Comparison of ENCODE assay signal across 1 cellular context in the genomic region with DNA sequence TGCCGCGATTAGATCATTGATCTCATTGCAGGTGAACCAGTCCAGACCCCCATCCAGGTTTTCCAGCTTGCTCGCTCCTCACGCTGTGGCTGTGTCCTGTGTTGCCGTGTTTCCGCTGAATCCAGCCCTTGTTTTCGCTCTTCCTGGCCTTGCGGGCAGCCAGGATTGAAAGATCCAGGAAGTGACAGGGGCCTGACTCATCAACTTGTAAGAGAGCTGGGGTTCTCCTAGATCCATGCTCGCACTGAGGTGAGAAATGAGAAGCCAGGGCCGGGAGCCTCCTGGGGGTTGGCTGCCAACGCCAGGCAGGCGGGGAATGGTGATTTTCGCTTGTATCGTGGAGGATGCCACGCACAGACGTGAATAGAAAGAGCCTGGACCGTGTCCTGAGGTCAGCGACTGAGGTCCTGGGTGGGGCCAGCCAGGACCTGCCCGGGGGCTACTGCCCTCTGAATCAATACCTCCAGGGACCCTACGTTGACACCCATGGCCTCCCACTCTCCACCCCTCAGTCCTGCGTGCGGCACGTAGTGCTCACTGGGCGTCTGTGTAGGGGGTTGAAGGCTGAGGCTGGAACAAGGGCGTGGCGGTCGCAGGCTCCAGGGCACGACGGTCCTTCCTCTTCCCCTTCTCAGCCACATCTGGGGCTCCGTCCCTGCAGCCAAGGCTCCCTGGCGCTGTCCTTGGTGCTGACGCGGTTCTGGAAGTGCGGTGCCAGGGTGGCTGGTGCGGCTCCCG.
TF ChIP-seq lines count a peak whose summit lies in the region.

No MANE protein-coding gene starts in this region.

TF ChIP-seq in HepG2, 621 proteins besides CTCF, POLR2A, EP300 and RAD21 (continued from another document and continues in another):
- TF ChIP-seq, protein P1, sequence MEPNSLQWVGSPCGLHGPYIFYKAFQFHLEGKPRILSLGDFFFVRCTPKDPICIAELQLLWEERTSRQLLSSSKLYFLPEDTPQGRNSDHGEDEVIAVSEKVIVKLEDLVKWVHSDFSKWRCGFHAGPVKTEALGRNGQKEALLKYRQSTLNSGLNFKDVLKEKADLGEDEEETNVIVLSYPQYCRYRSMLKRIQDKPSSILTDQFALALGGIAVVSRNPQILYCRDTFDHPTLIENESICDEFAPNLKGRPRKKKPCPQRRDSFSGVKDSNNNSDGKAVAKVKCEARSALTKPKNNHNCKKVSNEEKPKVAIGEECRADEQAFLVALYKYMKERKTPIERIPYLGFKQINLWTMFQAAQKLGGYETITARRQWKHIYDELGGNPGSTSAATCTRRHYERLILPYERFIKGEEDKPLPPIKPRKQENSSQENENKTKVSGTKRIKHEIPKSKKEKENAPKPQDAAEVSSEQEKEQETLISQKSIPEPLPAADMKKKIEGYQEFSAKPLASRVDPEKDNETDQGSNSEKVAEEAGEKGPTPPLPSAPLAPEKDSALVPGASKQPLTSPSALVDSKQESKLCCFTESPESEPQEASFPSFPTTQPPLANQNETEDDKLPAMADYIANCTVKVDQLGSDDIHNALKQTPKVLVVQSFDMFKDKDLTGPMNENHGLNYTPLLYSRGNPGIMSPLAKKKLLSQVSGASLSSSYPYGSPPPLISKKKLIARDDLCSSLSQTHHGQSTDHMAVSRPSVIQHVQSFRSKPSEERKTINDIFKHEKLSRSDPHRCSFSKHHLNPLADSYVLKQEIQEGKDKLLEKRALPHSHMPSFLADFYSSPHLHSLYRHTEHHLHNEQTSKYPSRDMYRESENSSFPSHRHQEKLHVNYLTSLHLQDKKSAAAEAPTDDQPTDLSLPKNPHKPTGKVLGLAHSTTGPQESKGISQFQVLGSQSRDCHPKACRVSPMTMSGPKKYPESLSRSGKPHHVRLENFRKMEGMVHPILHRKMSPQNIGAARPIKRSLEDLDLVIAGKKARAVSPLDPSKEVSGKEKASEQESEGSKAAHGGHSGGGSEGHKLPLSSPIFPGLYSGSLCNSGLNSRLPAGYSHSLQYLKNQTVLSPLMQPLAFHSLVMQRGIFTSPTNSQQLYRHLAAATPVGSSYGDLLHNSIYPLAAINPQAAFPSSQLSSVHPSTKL (CRISPR knock-in tag; IDR thresholded peaks at IDR 0.05) = peak; percentile 78
- TF ChIP-seq ZNF24 (IDR thresholded peaks at IDR 0.05) = peak; percentile 81
- TF ChIP-seq PCBP1 (IDR thresholded peaks at IDR 0.05; ENCODE audit: borderline replicate concordance, low read depth, low read length) = no peak
- TF ChIP-seq ARNT (IDR thresholded peaks at IDR 0.05) = no peak
- peak; percentile 59; the same call in 1 of the 2 replicates for TF ChIP-seq XBP1 (CRISPR knock-in tag; IDR thresholded peaks at IDR 0.05)
- no peak for TF ChIP-seq MBD4 (IDR thresholded peaks at IDR 0.05; ENCODE audit: borderline replicate concordance, low read length)
- TF ChIP-seq ZNF33B (CRISPR knock-in tag; IDR thresholded peaks at IDR 0.05) = no peak; the same call in none of the 2 replicates
- TF ChIP-seq, protein P2, sequence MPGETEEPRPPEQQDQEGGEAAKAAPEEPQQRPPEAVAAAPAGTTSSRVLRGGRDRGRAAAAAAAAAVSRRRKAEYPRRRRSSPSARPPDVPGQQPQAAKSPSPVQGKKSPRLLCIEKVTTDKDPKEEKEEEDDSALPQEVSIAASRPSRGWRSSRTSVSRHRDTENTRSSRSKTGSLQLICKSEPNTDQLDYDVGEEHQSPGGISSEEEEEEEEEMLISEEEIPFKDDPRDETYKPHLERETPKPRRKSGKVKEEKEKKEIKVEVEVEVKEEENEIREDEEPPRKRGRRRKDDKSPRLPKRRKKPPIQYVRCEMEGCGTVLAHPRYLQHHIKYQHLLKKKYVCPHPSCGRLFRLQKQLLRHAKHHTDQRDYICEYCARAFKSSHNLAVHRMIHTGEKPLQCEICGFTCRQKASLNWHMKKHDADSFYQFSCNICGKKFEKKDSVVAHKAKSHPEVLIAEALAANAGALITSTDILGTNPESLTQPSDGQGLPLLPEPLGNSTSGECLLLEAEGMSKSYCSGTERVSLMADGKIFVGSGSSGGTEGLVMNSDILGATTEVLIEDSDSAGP (CRISPR knock-in tag; IDR thresholded peaks at IDR 0.05; ENCODE audit: borderline replicate concordance) = peak; percentile 76
- TF ChIP-seq PRMT3 (CRISPR knock-in tag; IDR thresholded peaks at IDR 0.05; ENCODE audit: borderline replicate concordance, low read depth) = peak; percentile 91
- no peak for TF ChIP-seq AGO1 (IDR thresholded peaks at IDR 0.05; ENCODE audit: low read depth, low read length, poor library complexity, severe bottlenecking)
- TF ChIP-seq, protein P3, sequence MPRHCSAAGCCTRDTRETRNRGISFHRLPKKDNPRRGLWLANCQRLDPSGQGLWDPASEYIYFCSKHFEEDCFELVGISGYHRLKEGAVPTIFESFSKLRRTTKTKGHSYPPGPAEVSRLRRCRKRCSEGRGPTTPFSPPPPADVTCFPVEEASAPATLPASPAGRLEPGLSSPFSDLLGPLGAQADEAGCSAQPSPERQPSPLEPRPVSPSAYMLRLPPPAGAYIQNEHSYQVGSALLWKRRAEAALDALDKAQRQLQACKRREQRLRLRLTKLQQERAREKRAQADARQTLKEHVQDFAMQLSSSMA (CRISPR knock-in tag; IDR thresholded peaks at IDR 0.05) = peak; percentile 75; the same call in 1 of the 2 replicates
- 0 out of 2 replicates have a peak, but pooled peaks have one; percentile 35 for TF ChIP-seq GTF3A (CRISPR knock-in tag; conservative IDR thresholded peaks at IDR 0.05)
- TF ChIP-seq ZNF879 (CRISPR knock-in tag; IDR thresholded peaks at IDR 0.05) = peak; percentile 87
- TF ChIP-seq, protein P4, sequence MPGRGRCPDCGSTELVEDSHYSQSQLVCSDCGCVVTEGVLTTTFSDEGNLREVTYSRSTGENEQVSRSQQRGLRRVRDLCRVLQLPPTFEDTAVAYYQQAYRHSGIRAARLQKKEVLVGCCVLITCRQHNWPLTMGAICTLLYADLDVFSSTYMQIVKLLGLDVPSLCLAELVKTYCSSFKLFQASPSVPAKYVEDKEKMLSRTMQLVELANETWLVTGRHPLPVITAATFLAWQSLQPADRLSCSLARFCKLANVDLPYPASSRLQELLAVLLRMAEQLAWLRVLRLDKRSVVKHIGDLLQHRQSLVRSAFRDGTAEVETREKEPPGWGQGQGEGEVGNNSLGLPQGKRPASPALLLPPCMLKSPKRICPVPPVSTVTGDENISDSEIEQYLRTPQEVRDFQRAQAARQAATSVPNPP (CRISPR knock-in tag; IDR thresholded peaks at IDR 0.05) = peak; percentile 71
- TF ChIP-seq, protein P5, sequence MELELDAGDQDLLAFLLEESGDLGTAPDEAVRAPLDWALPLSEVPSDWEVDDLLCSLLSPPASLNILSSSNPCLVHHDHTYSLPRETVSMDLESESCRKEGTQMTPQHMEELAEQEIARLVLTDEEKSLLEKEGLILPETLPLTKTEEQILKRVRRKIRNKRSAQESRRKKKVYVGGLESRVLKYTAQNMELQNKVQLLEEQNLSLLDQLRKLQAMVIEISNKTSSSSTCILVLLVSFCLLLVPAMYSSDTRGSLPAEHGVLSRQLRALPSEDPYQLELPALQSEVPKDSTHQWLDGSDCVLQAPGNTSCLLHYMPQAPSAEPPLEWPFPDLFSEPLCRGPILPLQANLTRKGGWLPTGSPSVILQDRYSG (CRISPR knock-in tag; IDR thresholded peaks at IDR 0.05) = peak; percentile 96
- TF ChIP-seq, protein P6, sequence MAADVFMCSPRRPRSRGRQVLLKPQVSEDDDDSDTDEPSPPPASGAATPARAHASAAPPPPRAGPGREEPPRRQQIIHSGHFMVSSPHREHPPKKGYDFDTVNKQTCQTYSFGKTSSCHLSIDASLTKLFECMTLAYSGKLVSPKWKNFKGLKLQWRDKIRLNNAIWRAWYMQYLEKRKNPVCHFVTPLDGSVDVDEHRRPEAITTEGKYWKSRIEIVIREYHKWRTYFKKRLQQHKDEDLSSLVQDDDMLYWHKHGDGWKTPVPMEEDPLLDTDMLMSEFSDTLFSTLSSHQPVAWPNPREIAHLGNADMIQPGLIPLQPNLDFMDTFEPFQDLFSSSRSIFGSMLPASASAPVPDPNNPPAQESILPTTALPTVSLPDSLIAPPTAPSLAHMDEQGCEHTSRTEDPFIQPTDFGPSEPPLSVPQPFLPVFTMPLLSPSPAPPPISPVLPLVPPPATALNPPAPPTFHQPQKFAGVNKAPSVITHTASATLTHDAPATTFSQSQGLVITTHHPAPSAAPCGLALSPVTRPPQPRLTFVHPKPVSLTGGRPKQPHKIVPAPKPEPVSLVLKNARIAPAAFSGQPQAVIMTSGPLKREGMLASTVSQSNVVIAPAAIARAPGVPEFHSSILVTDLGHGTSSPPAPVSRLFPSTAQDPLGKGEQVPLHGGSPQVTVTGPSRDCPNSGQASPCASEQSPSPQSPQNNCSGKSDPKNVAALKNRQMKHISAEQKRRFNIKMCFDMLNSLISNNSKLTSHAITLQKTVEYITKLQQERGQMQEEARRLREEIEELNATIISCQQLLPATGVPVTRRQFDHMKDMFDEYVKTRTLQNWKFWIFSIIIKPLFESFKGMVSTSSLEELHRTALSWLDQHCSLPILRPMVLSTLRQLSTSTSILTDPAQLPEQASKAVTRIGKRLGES (CRISPR knock-in tag; IDR thresholded peaks at IDR 0.05; ENCODE audit: borderline replicate concordance) = peak; percentile 93
- 0 out of 2 replicates have a peak, but pooled peaks have one; percentile 37 for TF ChIP-seq HHEX (CRISPR knock-in tag; IDR thresholded peaks at IDR 0.05)
- TF ChIP-seq SP140L (CRISPR knock-in tag; IDR thresholded peaks at IDR 0.05; ENCODE audit: borderline replicate concordance) = peak; percentile 93
- TF ChIP-seq ZNF253 (CRISPR knock-in tag; IDR thresholded peaks at IDR 0.05; ENCODE audit: borderline replicate concordance) = peak; percentile 77; the same call in 1 of the 2 replicates
- TF ChIP-seq KLF13 (CRISPR knock-in tag; IDR thresholded peaks at IDR 0.05) = no peak; the same call in 1 of the 2 replicates
- no peak for TF ChIP-seq ZFP62 (CRISPR knock-in tag; IDR thresholded peaks at IDR 0.05)
- peak; percentile 97 for TF ChIP-seq JARID2 (CRISPR knock-in tag; IDR thresholded peaks at IDR 0.05; ENCODE audit: insufficient replicate concordance)
- peak; percentile 95 for TF ChIP-seq ELF3 (CRISPR knock-in tag; IDR thresholded peaks at IDR 0.05)
- TF ChIP-seq, protein P7, sequence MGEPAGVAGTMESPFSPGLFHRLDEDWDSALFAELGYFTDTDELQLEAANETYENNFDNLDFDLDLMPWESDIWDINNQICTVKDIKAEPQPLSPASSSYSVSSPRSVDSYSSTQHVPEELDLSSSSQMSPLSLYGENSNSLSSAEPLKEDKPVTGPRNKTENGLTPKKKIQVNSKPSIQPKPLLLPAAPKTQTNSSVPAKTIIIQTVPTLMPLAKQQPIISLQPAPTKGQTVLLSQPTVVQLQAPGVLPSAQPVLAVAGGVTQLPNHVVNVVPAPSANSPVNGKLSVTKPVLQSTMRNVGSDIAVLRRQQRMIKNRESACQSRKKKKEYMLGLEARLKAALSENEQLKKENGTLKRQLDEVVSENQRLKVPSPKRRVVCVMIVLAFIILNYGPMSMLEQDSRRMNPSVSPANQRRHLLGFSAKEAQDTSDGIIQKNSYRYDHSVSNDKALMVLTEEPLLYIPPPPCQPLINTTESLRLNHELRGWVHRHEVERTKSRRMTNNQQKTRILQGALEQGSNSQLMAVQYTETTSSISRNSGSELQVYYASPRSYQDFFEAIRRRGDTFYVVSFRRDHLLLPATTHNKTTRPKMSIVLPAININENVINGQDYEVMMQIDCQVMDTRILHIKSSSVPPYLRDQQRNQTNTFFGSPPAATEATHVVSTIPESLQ (CRISPR knock-in tag; conservative IDR thresholded peaks at IDR 0.05) = peak; percentile 62; the same call in 1 of the 2 replicates
- TF ChIP-seq ZNF747 (CRISPR knock-in tag; IDR thresholded peaks at IDR 0.05; ENCODE audit: borderline replicate concordance) = peak; percentile 60; the same call in 1 of the 2 replicates
- TF ChIP-seq, protein P8, sequence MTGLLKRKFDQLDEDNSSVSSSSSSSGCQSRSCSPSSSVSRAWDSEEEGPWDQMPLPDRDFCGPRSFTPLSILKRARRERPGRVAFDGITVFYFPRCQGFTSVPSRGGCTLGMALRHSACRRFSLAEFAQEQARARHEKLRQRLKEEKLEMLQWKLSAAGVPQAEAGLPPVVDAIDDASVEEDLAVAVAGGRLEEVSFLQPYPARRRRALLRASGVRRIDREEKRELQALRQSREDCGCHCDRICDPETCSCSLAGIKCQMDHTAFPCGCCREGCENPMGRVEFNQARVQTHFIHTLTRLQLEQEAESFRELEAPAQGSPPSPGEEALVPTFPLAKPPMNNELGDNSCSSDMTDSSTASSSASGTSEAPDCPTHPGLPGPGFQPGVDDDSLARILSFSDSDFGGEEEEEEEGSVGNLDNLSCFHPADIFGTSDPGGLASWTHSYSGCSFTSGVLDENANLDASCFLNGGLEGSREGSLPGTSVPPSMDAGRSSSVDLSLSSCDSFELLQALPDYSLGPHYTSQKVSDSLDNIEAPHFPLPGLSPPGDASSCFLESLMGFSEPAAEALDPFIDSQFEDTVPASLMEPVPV (CRISPR knock-in tag; IDR thresholded peaks at IDR 0.05) = peak; percentile 91
- TF ChIP-seq ZBTB20 (CRISPR knock-in tag; IDR thresholded peaks at IDR 0.05; ENCODE audit: borderline replicate concordance, low read depth) = peak; percentile 92; the same call in 1 of the 2 replicates
- TF ChIP-seq, protein P9, sequence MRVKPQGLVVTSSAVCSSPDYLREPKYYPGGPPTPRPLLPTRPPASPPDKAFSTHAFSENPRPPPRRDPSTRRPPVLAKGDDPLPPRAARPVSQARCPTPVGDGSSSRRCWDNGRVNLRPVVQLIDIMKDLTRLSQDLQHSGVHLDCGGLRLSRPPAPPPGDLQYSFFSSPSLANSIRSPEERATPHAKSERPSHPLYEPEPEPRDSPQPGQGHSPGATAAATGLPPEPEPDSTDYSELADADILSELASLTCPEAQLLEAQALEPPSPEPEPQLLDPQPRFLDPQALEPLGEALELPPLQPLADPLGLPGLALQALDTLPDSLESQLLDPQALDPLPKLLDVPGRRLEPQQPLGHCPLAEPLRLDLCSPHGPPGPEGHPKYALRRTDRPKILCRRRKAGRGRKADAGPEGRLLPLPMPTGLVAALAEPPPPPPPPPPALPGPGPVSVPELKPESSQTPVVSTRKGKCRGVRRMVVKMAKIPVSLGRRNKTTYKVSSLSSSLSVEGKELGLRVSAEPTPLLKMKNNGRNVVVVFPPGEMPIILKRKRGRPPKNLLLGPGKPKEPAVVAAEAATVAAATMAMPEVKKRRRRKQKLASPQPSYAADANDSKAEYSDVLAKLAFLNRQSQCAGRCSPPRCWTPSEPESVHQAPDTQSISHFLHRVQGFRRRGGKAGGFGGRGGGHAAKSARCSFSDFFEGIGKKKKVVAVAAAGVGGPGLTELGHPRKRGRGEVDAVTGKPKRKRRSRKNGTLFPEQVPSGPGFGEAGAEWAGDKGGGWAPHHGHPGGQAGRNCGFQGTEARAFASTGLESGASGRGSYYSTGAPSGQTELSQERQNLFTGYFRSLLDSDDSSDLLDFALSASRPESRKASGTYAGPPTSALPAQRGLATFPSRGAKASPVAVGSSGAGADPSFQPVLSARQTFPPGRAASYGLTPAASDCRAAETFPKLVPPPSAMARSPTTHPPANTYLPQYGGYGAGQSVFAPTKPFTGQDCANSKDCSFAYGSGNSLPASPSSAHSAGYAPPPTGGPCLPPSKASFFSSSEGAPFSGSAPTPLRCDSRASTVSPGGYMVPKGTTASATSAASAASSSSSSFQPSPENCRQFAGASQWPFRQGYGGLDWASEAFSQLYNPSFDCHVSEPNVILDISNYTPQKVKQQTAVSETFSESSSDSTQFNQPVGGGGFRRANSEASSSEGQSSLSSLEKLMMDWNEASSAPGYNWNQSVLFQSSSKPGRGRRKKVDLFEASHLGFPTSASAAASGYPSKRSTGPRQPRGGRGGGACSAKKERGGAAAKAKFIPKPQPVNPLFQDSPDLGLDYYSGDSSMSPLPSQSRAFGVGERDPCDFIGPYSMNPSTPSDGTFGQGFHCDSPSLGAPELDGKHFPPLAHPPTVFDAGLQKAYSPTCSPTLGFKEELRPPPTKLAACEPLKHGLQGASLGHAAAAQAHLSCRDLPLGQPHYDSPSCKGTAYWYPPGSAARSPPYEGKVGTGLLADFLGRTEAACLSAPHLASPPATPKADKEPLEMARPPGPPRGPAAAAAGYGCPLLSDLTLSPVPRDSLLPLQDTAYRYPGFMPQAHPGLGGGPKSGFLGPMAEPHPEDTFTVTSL (CRISPR knock-in tag; IDR thresholded peaks at IDR 0.05; ENCODE audit: borderline replicate concordance) = 0 out of 2 replicates have a peak, but pooled peaks have one; percentile 47
- TF ChIP-seq SMC3 (IDR thresholded peaks at IDR 0.05; ENCODE audit: low read length) = no peak
- TF ChIP-seq MED13 (CRISPR knock-in tag; IDR thresholded peaks at IDR 0.05) = peak; percentile 93
- TF ChIP-seq NBN (conservative IDR thresholded peaks at IDR 0.05) = no peak
